ENCODE assay signal across 14 cellular contexts in the genomic region with DNA sequence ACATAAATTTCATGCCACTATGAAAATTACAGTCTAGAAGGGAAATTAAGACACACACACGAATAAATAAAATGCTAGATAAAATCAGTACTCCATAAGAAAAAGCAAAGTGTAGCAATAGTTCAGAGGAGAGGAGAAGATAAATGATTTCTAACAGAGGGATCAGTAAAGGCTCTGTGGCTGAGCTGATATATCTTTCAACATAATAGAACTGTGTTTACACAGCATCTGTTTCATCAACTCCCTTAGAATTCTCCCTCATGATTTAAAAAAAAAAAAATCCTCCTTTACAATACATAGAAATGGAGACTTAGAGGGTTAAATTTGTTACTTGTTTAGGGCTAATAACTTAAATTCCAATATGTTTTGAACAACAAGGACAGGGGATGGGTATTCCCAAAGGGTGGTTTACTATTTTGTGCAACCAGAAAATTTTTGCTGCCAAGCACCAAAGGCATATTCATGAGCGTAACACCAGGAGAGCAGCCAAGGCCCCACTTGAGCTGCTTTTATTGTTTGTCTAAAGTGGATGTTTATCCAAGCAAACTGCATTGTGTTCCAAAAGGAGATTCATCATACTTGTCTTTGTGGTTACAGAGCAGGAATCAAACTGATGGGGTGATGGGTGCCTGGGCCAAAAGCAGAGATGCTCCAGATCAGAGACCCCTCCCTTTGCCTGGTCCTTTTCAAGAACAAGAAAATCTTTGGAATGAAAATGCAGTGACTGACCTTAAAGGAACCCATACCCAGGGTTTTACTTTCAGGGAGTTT.
DNase-seq lines count a peak whose midpoint lies in the region; ATAC-seq lines count a peak whose summit lies in the region.
"Had no signal": no experiment of that assay in that cellular context is flagged by ENCODE, and none has a peak within 500 bp of the region (broad histone marks: within the 10 kb centered on the region; RNA-seq: fewer than 3 reads in every experiment).

No MANE protein-coding gene starts in this region.

- peaks cover 13% of the 10 kb centered on the region for H3K4me1 ChIP-seq in adipocyte (ENCODE audit: control insufficient read depth, insufficient read depth, low read length)

- no peaks in the 10 kb centered on the region for H3K36me3 ChIP-seq in adipocyte (ENCODE audit: control insufficient read depth, insufficient read depth, low read length, severe bottlenecking)

- no peaks in the 10 kb centered on the region for H3K27me3 Mint-ChIP-seq in T-helper 17 cell
- H3K27me3 Mint-ChIP-seq: activated naive CD4-positive, alpha-beta T cell treated with anti-CD3 and anti-CD28 coated beads, Interleukin-2, amount 10 ng/mL, durations not matched to agents 7 days and 5 days had no signal

- DNase-seq in COR-L47 (lab: John Stamatoyannopoulos, UW) (peak; percentile 41), NCI-H1694 (lab: John Stamatoyannopoulos, UW) (peak; percentile 28), adipocyte (ENCODE audit: low read depth) (peak; percentile 42), medulla oblongata (ENCODE audit: extremely low spot score) (peak; percentile 75), HuH-7 (ENCODE audit: low spot score) (no peak), T-helper 17 cell (no peak), DMS 273 treated with DMSO at 0.1 percent for 48 hours (lab: John Stamatoyannopoulos, UW) (no peak)
- DNase-seq: activated naive CD4-positive, alpha-beta T cell treated with anti-CD3 and anti-CD28 coated beads, Interleukin-2, amount 10 ng/mL, durations not matched to agents 7 days and 5 days; GF-D8; NCI-H69; retina had no signal

- no peaks in the 10 kb centered on the region for H3K4me1 Mint-ChIP-seq in T-helper 17 cell
- H3K4me1 Mint-ChIP-seq: activated naive CD4-positive, alpha-beta T cell treated with anti-CD3 and anti-CD28 coated beads, Interleukin-2, amount 10 ng/mL, durations not matched to agents 7 days and 5 days had no signal

- no peak overlapping the region for H3K4me3 ChIP-seq in adipocyte (ENCODE audit: low read length)
- H3K4me3 ChIP-seq: hepatocyte had no signal

- peaks cover 19% of the 10 kb centered on the region for H3K27me3 ChIP-seq in adipocyte (replicated peaks; ENCODE audit: control insufficient read depth, insufficient read depth, low read length)
- H3K27me3 ChIP-seq: hepatocyte had no signal

- no peak for ATAC-seq in HG02981 (IDR thresholded peaks at IDR 0.05; ENCODE audit: unreplicated experiment)
- no peak for ATAC-seq in T-helper 17 cell

- H3K27ac Mint-ChIP-seq in T-helper 17 cell: no peak overlapping the region
- H3K27ac Mint-ChIP-seq: activated naive CD4-positive, alpha-beta T cell treated with anti-CD3 and anti-CD28 coated beads, Interleukin-2, amount 10 ng/mL, durations not matched to agents 7 days and 5 days; mesothelial cell of epicardium had no signal

- H3K9me3 ChIP-seq in adipocyte (ENCODE audit: control insufficient read depth, low read length): no peaks in the 10 kb centered on the region
- H3K9me3 ChIP-seq in T-helper 17 cell (ENCODE audit: control insufficient read depth, low read length, poor library complexity, severe bottlenecking): no peaks in the 10 kb centered on the region

- H3K9ac ChIP-seq in adipocyte (ENCODE audit: low read length): no peak overlapping the region

- no peak overlapping the region for H3K4me3 Mint-ChIP-seq in T-helper 17 cell
- H3K4me3 Mint-ChIP-seq: activated naive CD4-positive, alpha-beta T cell treated with anti-CD3 and anti-CD28 coated beads, Interleukin-2, amount 10 ng/mL, durations not matched to agents 7 days and 5 days; mesothelial cell of epicardium had no signal

- H3K36me3 Mint-ChIP-seq in T-helper 17 cell (ENCODE audit: low read depth): no peaks in the 10 kb centered on the region
- H3K36me3 Mint-ChIP-seq: activated naive CD4-positive, alpha-beta T cell treated with anti-CD3 and anti-CD28 coated beads, Interleukin-2, amount 10 ng/mL, durations not matched to agents 7 days and 5 days; mesothelial cell of epicardium had no signal

Comparison
In these comparisons a context has a peak if more than half of its experiments do, and no peak if none do; other contexts are left out.
1. DNase-seq: peak in COR-L47 (single experiment), NCI-H1694 (single experiment), adipocyte (single experiment) and medulla oblongata (single experiment); none in HuH-7 (single experiment), T-helper 17 cell (0 of 3) and DMS 273 treated with DMSO at 0.1 percent for 48 hours (single experiment).